8 cellular contexts compared by ENCODE assay signal in genomic region chr9:95047452-95048224, GRCh38.
A peak's percentile ranks its signal among the peaks of the same experiment; 100 is the strongest.
DNase-seq lines count a peak whose midpoint lies in the region; ATAC-seq and TF ChIP-seq lines count a peak whose summit lies in the region.

No MANE protein-coding gene starts in this region.

- peaks cover 34% of the 10 kb centered on the region for H4K20me1 ChIP-seq in hepatocyte (ENCODE audit: insufficient read depth, poor library complexity, severe bottlenecking)

- H3K27ac Mint-ChIP-seq in T-helper 17 cell = no peak overlapping the region

- no peaks in the 10 kb centered on the region for H3K9me2 ChIP-seq in hepatocyte (replicated peaks; ENCODE audit: insufficient read depth)

- TF ChIP-seq POLR2A in stomach (IDR thresholded peaks at IDR 0.05) = no peak

- no peak overlapping the region for H2AFZ ChIP-seq in hepatocyte

- peaks cover 7% of the 10 kb centered on the region for H3K27me3 Mint-ChIP-seq in T-helper 17 cell

- H3K4me2 ChIP-seq in hepatocyte = peak overlapping the region; percentile 88

- TF ChIP-seq CTCF in hepatocyte (IDR thresholded peaks at IDR 0.05; ENCODE audit: poor library complexity) (no peak), stomach (IDR thresholded peaks at IDR 0.05) (no peak)

- peaks cover 98% of the 10 kb centered on the region for H3K79me2 ChIP-seq in hepatocyte

- WGBS in hepatocyte (ENCODE audit: low lambda C conversion rate, missing lambda C conversion rate) = 37% methylated on average over 3 of the region's 3 CpGs
- 19 to 32% (median 21%) methylated on average over 3 of the region's 3 CpGs for WGBS in stomach, 5 donors

- H3K4me1 ChIP-seq in hepatocyte (ENCODE audit: insufficient read depth) = peaks cover 18% of the 10 kb centered on the region
- H3K4me1 ChIP-seq in stomach = peaks cover 36 to 94% (median 75%) of the 10 kb centered on the region in 4 donors

- H3K27me3 ChIP-seq in hepatocyte = no peaks in the 10 kb centered on the region
- H3K27me3 ChIP-seq in stomach = no peaks in the 10 kb centered on the region

- H3K4me3 Mint-ChIP-seq in T-helper 17 cell = peak overlapping the region; percentile 67

- peaks cover 7% of the 10 kb centered on the region for H3K4me1 Mint-ChIP-seq in T-helper 17 cell

- H3K4me3 ChIP-seq in hepatocyte (peak overlapping the region; percentile 73), stomach (peak overlapping the region; percentile 50 to 59 (median 54))

- no peaks in the 10 kb centered on the region for H3K9me3 ChIP-seq in T-helper 17 cell (ENCODE audit: control insufficient read depth, low read length, poor library complexity, severe bottlenecking)
- no peaks in the 10 kb centered on the region for H3K9me3 ChIP-seq in hepatocyte (ENCODE audit: low read depth)
- H3K9me3 ChIP-seq in stomach = no peaks in the 10 kb centered on the region

- no peak for ATAC-seq in T-helper 17 cell
- no peak for ATAC-seq in HG03432 (IDR thresholded peaks at IDR 0.05; ENCODE audit: unreplicated experiment)
- no peak for ATAC-seq in HG03039 (IDR thresholded peaks at IDR 0.05; ENCODE audit: unreplicated experiment)

- DNase-seq in NCI-H748 (lab: John Stamatoyannopoulos, UW; ENCODE audit: unreplicated experiment) (peak; percentile 57), NCI-H748 treated with DMSO at 0.1 percent for 48 hours (lab: John Stamatoyannopoulos, UW) (no peak), T-helper 17 cell (no peak), hepatocyte (ENCODE audit: low spot score) (no peak), stomach (no peak)
- no peak for DNase-seq in activated CD4-positive, alpha-beta T cell treated with anti-CD3 and anti-CD28 coated beads, Interleukin-2, amount 50 U/mL, for 1 hour

- no peaks in the 10 kb centered on the region for H3K36me3 ChIP-seq in hepatocyte (replicated peaks; ENCODE audit: insufficient read depth, low read depth)
- H3K36me3 ChIP-seq in stomach = peaks cover 0 to 12% (median 6%) of the 10 kb centered on the region in 4 donors

- intact Hi-C loops in stomach (cut with DNase I; ENCODE audit: low total_unique reads) = no loop called here

- no peaks in the 10 kb centered on the region for H3K36me3 Mint-ChIP-seq in T-helper 17 cell (ENCODE audit: low read depth)

- peak overlapping the region; percentile 96 for H3K27ac ChIP-seq in hepatocyte
- peak overlapping the region; percentile 39 to 93 (median 89) for H3K27ac ChIP-seq in stomach

- TF ChIP-seq EP300 in stomach (IDR thresholded peaks at IDR 0.05) = no peak
